ENCODE assay signal across 26 cellular contexts in the genomic region with DNA sequence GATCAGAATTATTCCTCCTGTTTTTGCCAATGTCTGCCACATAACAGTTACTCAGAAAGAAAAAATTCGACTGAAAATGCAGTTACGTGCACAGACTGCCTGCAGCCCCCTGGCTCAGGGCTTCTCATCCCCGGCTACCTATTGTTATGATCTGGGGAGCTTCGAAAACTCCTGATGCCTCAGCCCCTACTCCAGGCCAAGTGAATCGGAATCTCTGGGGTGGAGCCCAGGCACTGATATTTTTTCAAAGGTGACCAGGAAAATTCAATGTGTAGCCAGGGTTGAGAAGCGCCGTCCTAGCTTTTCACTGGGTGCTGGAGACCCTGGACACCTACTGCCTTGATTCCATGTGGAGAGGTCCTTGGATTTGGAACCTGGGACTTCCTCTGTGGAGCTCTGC. TPM values are rescaled to one million over a fixed set of nuclear protein-coding genes. Genes with fewer than 3 reads are reported as not detected.
"Had no signal": no experiment of that assay in that cellular context is flagged by ENCODE, and none has a peak within 500 bp of the region (broad histone marks: within the 10 kb centered on the region; RNA-seq: fewer than 3 reads in every experiment).

No MANE protein-coding gene starts in this region.

- H3K9me3 Mint-ChIP-seq: activated CD4-positive, alpha-beta memory T cell treated with anti-CD3 and anti-CD28 coated beads, Interleukin-2, amount 10 ng/mL, durations not matched to agents 7 days and 5 days; activated CD4-positive, alpha-beta T cell treated with anti-CD3 and anti-CD28 coated beads, Interleukin-2, amount 10 ng/mL, durations not matched to agents 24 days and 14 days; activated T-cell treated with anti-CD3 and anti-CD28 coated beads, Interleukin-2, amount 50 U/mL, for 4 hours; WTC11 had no signal

- H3K4me3 Mint-ChIP-seq: activated CD4-positive, alpha-beta memory T cell treated with anti-CD3 and anti-CD28 coated beads, Interleukin-2, amount 10 ng/mL, durations not matched to agents 7 days and 5 days; activated CD4-positive, alpha-beta T cell treated with anti-CD3 and anti-CD28 coated beads, Interleukin-2, amount 10 ng/mL, durations not matched to agents 24 days and 14 days; activated T-cell treated with anti-CD3 and anti-CD28 coated beads, Interleukin-2, amount 50 U/mL, for 4 hours; WTC11 had no signal

- H3K9me3 ChIP-seq: body of pancreas, MG63, Peyer's patch, SJCRH30, SK-N-SH had no signal

- H3K36me3 Mint-ChIP-seq: WTC11 had no signal

- H3K36me3 ChIP-seq: MG63, Peyer's patch, SJCRH30 had no signal

- H3K27me3 ChIP-seq: body of pancreas, MG63, Peyer's patch, SJCRH30 had no signal

- H3K9ac ChIP-seq: KMS-11, SK-N-SH had no signal

- H3K4me1 ChIP-seq: SJCRH30 had no signal

- H3K4me2 ChIP-seq: KMS-11, SK-N-SH had no signal

- H3K27me3 Mint-ChIP-seq: activated CD4-positive, alpha-beta memory T cell treated with anti-CD3 and anti-CD28 coated beads, Interleukin-2, amount 10 ng/mL, durations not matched to agents 7 days and 5 days; T-helper 17 cell had no signal

- ATAC-seq: activated T-cell treated with anti-CD3 and anti-CD28 coated beads, Interleukin-2, amount 50 U/mL, for 4 hours; body of pancreas; WTC11 had no signal

- H3K27ac ChIP-seq: body of pancreas, KMS-11, Peyer's patch, RWPE1, SJCRH30 had no signal

- DNase-seq: activated CD4-positive, alpha-beta memory T cell treated with anti-CD3 and anti-CD28 coated beads, Interleukin-2, amount 10 ng/mL, durations not matched to agents 7 days and 5 days; activated CD4-positive, alpha-beta T cell treated with anti-CD3 and anti-CD28 coated beads for 1 hour; activated effector memory CD4-positive, alpha-beta T cell treated with anti-CD3 and anti-CD28 coated beads, Interleukin-2, amount 50 U/mL, for 16 hours; activated naive CD4-positive, alpha-beta T cell treated with Interleukin-2 at 50 U/mL for 16 hours; activated T-cell treated with anti-CD3 and anti-CD28 coated beads, Interleukin-2, amount 50 U/mL, for 4 hours; aorta; body of pancreas; central memory CD4-positive, alpha-beta T cell; MG63; MV-4-11; NCI-H1092 treated with DMSO at 0.1 percent for 48 hours; NCI-H1417 treated with DMSO at 0.1 percent for 48 hours; NCI-H1694 treated with DMSO at 0.1 percent for 48 hours; NCI-H2029 treated with DMSO at 0.1 percent for 48 hours; NCI-H446; NCI-H524; Peyer's patch; Right ventricle myocardium superior; SJCRH30; SK-N-SH; T-helper 17 cell; T-helper 9 cell had no signal

- H3K4me3 ChIP-seq: body of pancreas, MG63, Peyer's patch, SJCRH30 had no signal

- H3K27ac Mint-ChIP-seq: activated CD4-positive, alpha-beta memory T cell treated with anti-CD3 and anti-CD28 coated beads, Interleukin-2, amount 10 ng/mL, durations not matched to agents 7 days and 5 days; activated CD4-positive, alpha-beta T cell treated with anti-CD3 and anti-CD28 coated beads, Interleukin-2, amount 10 ng/mL, durations not matched to agents 24 days and 14 days; T-helper 17 cell; WTC11 had no signal

- H3K9me2 ChIP-seq: SK-N-SH had no signal

RNA-seq across cellular contexts. Expression of a gene that starts 8.5 kb away (rescaled TPM):
- polyA plus RNA-seq: SK-N-SH had no signal
